Comparison of ENCODE assay signal across 1 cellular context in genomic region chr17:41061969-41062368, GRCh38.
TF ChIP-seq lines count a peak whose summit lies in the region.

No MANE protein-coding gene starts in this region.

TF ChIP-seq in HCT116, 20 proteins besides CTCF, POLR2A, EP300 and RAD21 (continued from another document):
- no peak for TF ChIP-seq REST (IDR thresholded peaks at IDR 0.05; ENCODE audit: low read depth)
TF ChIP-seq in HCT116: peak in this region for 6.
